Comparison of ENCODE assay signal across 8 cellular contexts in genomic region chrX:52471301-52471700, GRCh38. TPM values are rescaled to one million over a fixed set of nuclear protein-coding genes. Genes with fewer than 3 reads are reported as not detected.
"Had no signal": no experiment of that assay in that cellular context is flagged by ENCODE, and none has a peak within 500 bp of the region (broad histone marks: within the 10 kb centered on the region; RNA-seq: fewer than 3 reads in every experiment).

No MANE protein-coding gene starts in this region.

RNA-seq across cellular contexts. Expression of gene XAGE1A, which starts 24.3 kb away (rescaled TPM):
- total RNA-seq: OCI-LY7, PC-3, PC-9, Peyer's patch, Right ventricle myocardium inferior, Right ventricle myocardium superior, SJCRH30, SJSA1 had no signal

RNA-seq across cellular contexts. Expression of gene XAGE1B, which starts 45.6 kb away (rescaled TPM):
- total RNA-seq: OCI-LY7, PC-3, PC-9, Peyer's patch, Right ventricle myocardium inferior, Right ventricle myocardium superior, SJCRH30, SJSA1 had no signal
